1 cellular context compared by ENCODE assay signal in genomic region chr3:20066079-20066478, GRCh38.
TF ChIP-seq lines count a peak whose summit lies in the region.

No MANE protein-coding gene starts in this region.

TF ChIP-seq in IMR-90, 13 proteins besides CTCF, POLR2A, EP300 and RAD21:
- TF ChIP-seq USF2 (IDR thresholded peaks at IDR 0.05; ENCODE audit: low read depth, low read length) (no peak), NFE2L2 (IDR thresholded peaks at IDR 0.05; ENCODE audit: low read depth, low read length) (0 out of 2 replicates have a peak, but pooled peaks have one; percentile 14)
